Comparison of ENCODE assay signal across 12 cellular contexts in the genomic region with DNA sequence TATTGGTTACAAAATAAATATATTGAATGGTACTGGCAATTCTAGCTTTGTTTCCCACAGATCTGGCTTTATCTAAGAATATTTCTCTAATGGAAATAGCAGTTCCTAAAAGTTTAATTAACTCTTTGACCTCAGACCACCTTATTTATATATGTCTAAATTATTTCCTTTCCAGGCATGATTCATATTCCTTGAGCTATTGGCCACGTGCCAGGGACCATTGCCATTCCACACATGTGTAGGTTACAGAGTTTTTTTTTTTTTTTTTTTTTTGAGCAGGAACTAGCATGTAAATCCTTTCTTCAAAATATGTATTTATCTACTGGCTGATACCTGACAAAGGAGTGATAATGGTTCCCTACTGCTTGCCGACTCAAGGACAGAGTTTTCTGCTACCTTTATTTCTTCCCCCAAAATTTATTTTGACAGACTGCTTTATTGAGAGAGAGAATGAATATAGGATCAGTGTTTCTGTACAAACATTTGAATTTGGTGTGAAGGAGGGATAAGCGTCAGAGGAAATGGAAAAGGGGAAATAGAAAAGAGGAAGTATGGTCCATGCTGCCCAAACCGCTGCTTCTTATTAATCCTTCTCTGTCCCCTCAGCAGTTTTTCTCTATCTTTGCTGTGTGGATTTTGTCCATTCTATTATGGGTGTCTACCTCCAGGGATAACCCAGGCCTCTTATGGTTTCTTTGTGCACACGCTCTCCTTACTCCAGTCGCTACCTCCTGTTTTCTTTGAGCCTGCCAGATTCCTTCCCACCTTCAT. TPM values are rescaled to one million over a fixed set of nuclear protein-coding genes. Genes with fewer than 3 reads are reported as not detected.
DNase-seq lines count a peak whose midpoint lies in the region; ATAC-seq, FAIRE-seq and TF ChIP-seq lines count a peak whose summit lies in the region.
"Had no signal": no experiment of that assay in that cellular context is flagged by ENCODE, and none has a peak within 500 bp of the region (broad histone marks: within the 10 kb centered on the region; RNA-seq: fewer than 3 reads in every experiment).

No MANE protein-coding gene starts in this region.

- no peak overlapping the region for H2BK12ac ChIP-seq in H1 (ENCODE audit: low read depth, low read length)

- H4K5ac ChIP-seq in H1 (ENCODE audit: insufficient read length, low read depth, low read length), result no peak overlapping the region

- H3K4me3 ChIP-seq in H1 (ENCODE audit: extremely low read depth in 1 of 4, insufficient read depth in 2 of 4, low read depth in 3 of 4, low read length in 4 of 4) (no peak overlapping the region), PC-3 (ENCODE audit: low read length) (no peak overlapping the region)

- no peak for TF ChIP-seq EP300 in H1 (IDR thresholded peaks at IDR 0.05; ENCODE audit: borderline replicate concordance in 1 of 2, low read depth in 2 of 2, low read length in 2 of 2)

- no peak overlapping the region for H2BK5ac ChIP-seq in H1 (ENCODE audit: low read depth, low read length)

- no peak overlapping the region; the same call in 1 of the 2 replicates for H2BK20ac ChIP-seq in H1 (ENCODE audit: low read length)

- DNase-seq in GF-D8 (lab: John Stamatoyannopoulos, UW) (peak; percentile 74), NOMO-1 treated with DMSO at 0.1 percent for 48 hours (lab: John Stamatoyannopoulos, UW; ENCODE audit: unreplicated experiment) (peak; percentile 93), H1 (ENCODE audit: low read depth in 1 of 2, low spot score in 2 of 2) (no peak), non-pigmented ciliary epithelial cell (ENCODE audit: low read depth) (peak; percentile 13), cerebellar cortex (ENCODE audit: low spot score) (no peak), PC-3 (no peak), superior temporal gyrus (ENCODE audit: extremely low spot score) (no peak)
- DNase-seq: DMS153; NCI-H2227 treated with DMSO at 0.1 percent for 48 hours; stimulated activated naive CD4-positive, alpha-beta T cell had no signal

- H2BK15ac ChIP-seq in H1 (ENCODE audit: low read length), result no peak overlapping the region

- H3K79me2 ChIP-seq in H1 (ENCODE audit: control insufficient read depth in 1 of 2, insufficient read depth in 2 of 2, low read length in 2 of 2) (no peaks in the 10 kb centered on the region), PC-3 (ENCODE audit: low read length) (no peaks in the 10 kb centered on the region)

- H4K20me1 ChIP-seq in H1 (replicated peaks in 1 of 2; ENCODE audit: control insufficient read depth in 1 of 2, insufficient read depth in 2 of 2, low read length in 2 of 2) (no peaks in the 10 kb centered on the region), PC-3 (ENCODE audit: low read length) (no peaks in the 10 kb centered on the region)

- 0 out of 2 replicates have a peak overlapping the region, but pooled peaks have one; percentile 1 for H2AFZ ChIP-seq in H1 (ENCODE audit: low read length)
- H2AFZ ChIP-seq in PC-3 (ENCODE audit: low read length), result no peak overlapping the region

- WGBS in H1 (ENCODE audit: extremely low coverage in 1 of 2, insufficient coverage in 1 of 2, insufficient read length in 1 of 2, insufficient replicate concordance in 2 of 2, low coverage in 1 of 2, low lambda C conversion rate in 2 of 2, missing lambda C conversion rate in 1 of 2), 2 experiments, result 85% methylated on average over 6 of the region's 6 CpGs; no CpG with 5 or more reads in 1 of the 2 experiments

- no peak for TF ChIP-seq POLR2A in H1 (IDR thresholded peaks at IDR 0.05; ENCODE audit: control extremely low read depth in 1 of 2, low read depth in 2 of 2, low read length in 2 of 2)
- TF ChIP-seq POLR2A in GM18505 (IDR thresholded peaks at IDR 0.05; ENCODE audit: borderline replicate concordance, extremely low read depth, insufficient read depth, insufficient read length), result no peak

- no peaks in the 10 kb centered on the region for H3F3A ChIP-seq in PC-3 (ENCODE audit: low read length, unreplicated experiment)

- no peak overlapping the region for H3K18ac ChIP-seq in H1 (ENCODE audit: extremely low read depth, low read length)

- BruUV-seq in PC-3 (replicated peaks; lab: Mats Ljungman, UMichigan), result no TSS peak

- H4K8ac ChIP-seq in H1 (ENCODE audit: extremely low read depth, insufficient read depth, low read length), result no peak overlapping the region

- no peak for TF ChIP-seq RAD21 in H1 (IDR thresholded peaks at IDR 0.05 in 1 of 2, conservative IDR thresholded peaks at IDR 0.05 in 1 of 2; ENCODE audit: low read depth in 2 of 2, low read length in 2 of 2)

- POLR2A ChIA-PET in H1 (lab: Charles Lee; ENCODE audit: partially characterized antibody), result no interaction called here
- POLR2A ChIA-PET in PC-3 (lab: Charles Lee; ENCODE audit: unreplicated experiment), result no interaction called here

- no peak overlapping the region for H2AK5ac ChIP-seq in H1 (ENCODE audit: low read depth, low read length)

- H3K4me2 ChIP-seq in H1 (ENCODE audit: insufficient read depth in 1 of 2, low read depth in 2 of 2, low read length in 2 of 2), result no peak overlapping the region
- no peak overlapping the region for H3K4me2 ChIP-seq in PC-3 (ENCODE audit: low read length)

- ATAC-seq in GM18505 (IDR thresholded peaks at IDR 0.05; ENCODE audit: unreplicated experiment), result no peak
- no peak for ATAC-seq in PC-3

- H3K4ac ChIP-seq in H1 (replicated peaks; ENCODE audit: insufficient read length, low read depth, low read length), result no peak overlapping the region

- H3K9me2 ChIP-seq in PC-3 (replicated peaks; ENCODE audit: low read length), result no peaks in the 10 kb centered on the region

- H3K4me1 ChIP-seq in H1 (replicated peaks in 1 of 4; ENCODE audit: control insufficient read depth in 3 of 4, insufficient read depth in 4 of 4, low read length in 3 of 4) (peaks cover 0 to 8% (median 3%) of the 10 kb centered on the region in 4 experiments; a peak in 4 of 7 replicates), PC-3 (ENCODE audit: insufficient read depth, low read length) (no peaks in the 10 kb centered on the region)

- H3K9me3 ChIP-seq in H1 (ENCODE audit: insufficient read depth in 2 of 2, low read depth in 1 of 2, low read length in 1 of 2) (no peaks in the 10 kb centered on the region), PC-3 (ENCODE audit: low read length) (no peaks in the 10 kb centered on the region)

- H3K9ac ChIP-seq in H1 (replicated peaks in 1 of 4; ENCODE audit: extremely low read depth in 1 of 4, low read depth in 3 of 4, low read length in 3 of 4), result no peak overlapping the region
- no peak overlapping the region for H3K9ac ChIP-seq in PC-3 (ENCODE audit: low read length)

- H3K23me2 ChIP-seq in H1 (ENCODE audit: low read depth, low read length), result no peaks in the 10 kb centered on the region

- H3K27ac ChIP-seq in H1 (ENCODE audit: low read depth, low read length) (no peak overlapping the region), PC-3 (ENCODE audit: low read length) (no peak overlapping the region)

- no peaks in the 10 kb centered on the region for H3K79me1 ChIP-seq in H1 (ENCODE audit: low read depth, low read length)

- no peak overlapping the region for H3K14ac ChIP-seq in H1 (ENCODE audit: insufficient read length)

- H4K91ac ChIP-seq in H1 (replicated peaks; ENCODE audit: insufficient read length, low read length), result no peak overlapping the region

- no peaks in the 10 kb centered on the region for H3K27me3 ChIP-seq in H1 (replicated peaks in 1 of 4; ENCODE audit: control insufficient read depth in 3 of 4, extremely low read depth in 1 of 4, insufficient read depth in 3 of 4, low read length in 3 of 4)
- 0 out of 2 replicates have a peak, but pooled peaks cover 3% of the 10 kb centered on the region for H3K27me3 ChIP-seq in PC-3 (ENCODE audit: low read length)

- no peaks in the 10 kb centered on the region for H3K36me3 ChIP-seq in H1 (ENCODE audit: control insufficient read depth in 2 of 4, insufficient read depth in 4 of 4, low read length in 3 of 4)
- H3K36me3 ChIP-seq in PC-3 (ENCODE audit: low read depth, low read length), result no peaks in the 10 kb centered on the region

- no peak for TF ChIP-seq CTCF in H1 (IDR thresholded peaks at IDR 0.05; ENCODE audit: control extremely low read depth in 1 of 3, insufficient read depth in 1 of 3, low read depth in 1 of 3, low read length in 3 of 3)
- no peak for TF ChIP-seq CTCF in PC-3 (conservative IDR thresholded peaks at IDR 0.05; ENCODE audit: low read depth, low read length)

- no peak overlapping the region for H3K23ac ChIP-seq in H1 (ENCODE audit: insufficient read length)

- no peak overlapping the region for H2BK120ac ChIP-seq in H1 (replicated peaks; ENCODE audit: low read depth, low read length)

- H3K56ac ChIP-seq in H1 (replicated peaks; ENCODE audit: insufficient read length, low read depth, low read length), result no peak overlapping the region

- CTCF ChIA-PET in H1 (lab: Charles Lee; ENCODE audit: partially characterized antibody) (no interaction called here), PC-3 (lab: Charles Lee) (no interaction called here)

- no peak for FAIRE-seq in H1 (lab: Jason Lieb, UNC)

- intact Hi-C loops in PC-3 (cut with micrococcal nuclease), result no loop called here

TF ChIP-seq in H1, 55 proteins besides CTCF, POLR2A, EP300 and RAD21:
- TF ChIP-seq SP1 (IDR thresholded peaks at IDR 0.05; ENCODE audit: low read depth, low read length) (no peak), GABPA (IDR thresholded peaks at IDR 0.05; ENCODE audit: borderline replicate concordance, insufficient read depth, low read length) (no peak), SIN3A (conservative IDR thresholded peaks at IDR 0.05 in 1 of 2, IDR thresholded peaks at IDR 0.05 in 1 of 2; ENCODE audit: low read depth in 1 of 2, low read length in 2 of 2) (no peak), MAFK (IDR thresholded peaks at IDR 0.05; ENCODE audit: low read depth, low read length) (no peak), RBBP5 (IDR thresholded peaks at IDR 0.05; ENCODE audit: borderline replicate concordance, low read depth, low read length) (no peak), CBX5 (IDR thresholded peaks at IDR 0.05; ENCODE audit: low read depth, low read length) (no peak), POLR2AphosphoS5 (IDR thresholded peaks at IDR 0.05; ENCODE audit: low read depth, low read length) (no peak), EZH2 (IDR thresholded peaks at IDR 0.05; ENCODE audit: low read depth, low read length, severe bottlenecking) (no peak), ASH2L (IDR thresholded peaks at IDR 0.05; ENCODE audit: low read length) (no peak), SAP30 (IDR thresholded peaks at IDR 0.05; ENCODE audit: insufficient read depth, insufficient replicate concordance, low read length) (no peak)

RNA-seq across cellular contexts. Expression of gene PDE3A, which starts 36.4 kb away (rescaled TPM):
- 3.3 and 3.4 TPM in 2 replicates for total RNA-seq in H1 (2021; fragmentation: NEBNext Ultra II Directional; extraction: Animal tissue kit (Norgen Biotek cat#: 25700))
- polyA plus RNA-seq in H1 (2011; rRNA removed), result 0.91 and 1.4 TPM in 2 replicates
- polyA plus RNA-seq in H1 (2011; cell fraction: cytosol; rRNA removed), result 1.4 TPM
- polyA plus RNA-seq in H1 (2011; cell fraction: nucleus; rRNA removed), result 1.3 TPM
- 1.4 to 2.6 TPM (median 1.7 TPM) in 4 replicates for polyA plus RNA-seq in H1 (2012, experiment 1 of 2)
- polyA plus RNA-seq in H1 (2012, experiment 2 of 2), result 0.10 TPM
- polyA plus RNA-seq in H1 (2013, experiment 1 of 2), result 1.7 TPM
- 1.7 TPM for polyA plus RNA-seq in H1 (2013, experiment 2 of 2)
- polyA minus RNA-seq in H1 (2011; rRNA and poly(A)+ RNA removed), result 8.4 and 11.5 TPM in 2 replicates
- polyA minus RNA-seq in H1 (2011; cell fraction: cytosol; rRNA and poly(A)+ RNA removed), result 5.0 TPM
- 9.2 TPM for polyA minus RNA-seq in H1 (2011; cell fraction: nucleus; rRNA and poly(A)+ RNA removed)
- total RNA-seq in PC-3 (2014; rRNA removed), result 0.58 and 2.0 TPM in 2 replicates
- total RNA-seq: T-helper 2 cell treated with Interferon-gamma antibody and Interleukin-4, amounts not matched to agents 100 ng/mL and 5 ng/mL, for 36 hours had no signal

Comparison
In these comparisons a context has a peak if more than half of its experiments do, and no peak if none do; other contexts are left out.
1. DNase-seq: peak in GF-D8 (single experiment), NOMO-1 treated with DMSO at 0.1 percent for 48 hours (single experiment) and non-pigmented ciliary epithelial cell (single experiment); none in H1 (0 of 2), cerebellar cortex (single experiment), PC-3 (single experiment) and superior temporal gyrus (single experiment).